8 cellular contexts compared by ENCODE assay signal in genomic region chr1:77888071-77888428, GRCh38. TPM values are rescaled to one million over a fixed set of nuclear protein-coding genes. Genes with fewer than 3 reads are reported as not detected.
DNase-seq lines count a peak whose midpoint lies in the region; ATAC-seq and TF ChIP-seq lines count a peak whose summit lies in the region.

No MANE protein-coding gene starts in this region.

- no peak for ATAC-seq in activated naive CD8-positive, alpha-beta T cell treated with anti-CD3 and anti-CD28 coated beads, Interleukin-2, amount 50 U/mL, for 24 hours
- ATAC-seq in sciatic nerve (peak; percentile 83), HG03571 (IDR thresholded peaks at IDR 0.05; ENCODE audit: unreplicated experiment) (no peak)

- no peaks in the 10 kb centered on the region for H3K36me3 ChIP-seq in H7 (replicated peaks; ENCODE audit: control insufficient read depth, insufficient read depth, low read length)

- H3K36me3 Mint-ChIP-seq in activated naive CD8-positive, alpha-beta T cell treated with anti-CD3 and anti-CD28 coated beads, Interleukin-2, amount 50 U/mL, for 24 hours (ENCODE audit: low read depth), result peaks cover 4% of the 10 kb centered on the region

- H3K27me3 ChIP-seq in H7 (ENCODE audit: control insufficient read depth, insufficient read depth, low read length), result no peaks in the 10 kb centered on the region

- POLR2A ChIA-PET in AG04449 (lab: Yijun Ruan, JAX), result interaction anchor here (0.5 to 1.7 kb wide), 4 partner anchors 11 to 161 kb away, joined by 3 to 7 read pairs (median 5); partner anchors contain the start of gene DNAJB4

- CTCF ChIA-PET in AG04449 (lab: Yijun Ruan, JAX), result interaction anchor here (0.9 to 1.0 kb wide), 2 partner anchors 14 to 16 kb away, joined by 3 read pairs; no protein-coding TSS in a partner anchor

- peak overlapping the region; percentile 91 for H3K4me3 ChIP-seq in AG04449 (ENCODE audit: low read depth, low read length)
- peak overlapping the region; percentile 84 for H3K4me3 ChIP-seq in H7 (ENCODE audit: insufficient read depth, low read depth, low read length)

- no peak for DNase-seq in AG04449 (ENCODE audit: low read depth, low spot score)
- DNase-seq in H7, result no peak
- no peak for DNase-seq in activated naive CD8-positive, alpha-beta T cell treated with anti-CD3 and anti-CD28 coated beads, Interleukin-2, amount 50 U/mL, for 24 hours
- DNase-seq in hepatic stellate cell (ENCODE audit: low spot score), result peak; percentile 70
- no peak for DNase-seq in sciatic nerve (ENCODE audit: low spot score)
- DNase-seq in COLO829 (ENCODE audit: low spot score), result no peak
- no peak for DNase-seq in GM19240 (ENCODE audit: insufficient read length, low spot score)

- intact Hi-C loops in sciatic nerve (cut with DNase I), result no loop called here

- H3K4me1 Mint-ChIP-seq in activated naive CD8-positive, alpha-beta T cell treated with anti-CD3 and anti-CD28 coated beads, Interleukin-2, amount 50 U/mL, for 24 hours, result peaks cover 11% of the 10 kb centered on the region

- H3K27ac Mint-ChIP-seq in activated naive CD8-positive, alpha-beta T cell treated with anti-CD3 and anti-CD28 coated beads, Interleukin-2, amount 50 U/mL, for 24 hours, result no peak overlapping the region

- peak overlapping the region; percentile 67 for H3K4me3 Mint-ChIP-seq in activated naive CD8-positive, alpha-beta T cell treated with anti-CD3 and anti-CD28 coated beads, Interleukin-2, amount 50 U/mL, for 24 hours

- TF ChIP-seq CTCF in AG04449 (IDR thresholded peaks at IDR 0.05; ENCODE audit: insufficient read depth, low read length, missing control alignments), result peak; percentile 17

- no peaks in the 10 kb centered on the region for H3K9me3 Mint-ChIP-seq in activated naive CD8-positive, alpha-beta T cell treated with anti-CD3 and anti-CD28 coated beads, Interleukin-2, amount 50 U/mL, for 24 hours

- peaks cover 27% of the 10 kb centered on the region for H3K27me3 Mint-ChIP-seq in activated naive CD8-positive, alpha-beta T cell treated with anti-CD3 and anti-CD28 coated beads, Interleukin-2, amount 50 U/mL, for 24 hours

RNA-seq across cellular contexts. Expression of gene NEXN, which starts 0.4 kb away (rescaled TPM):
- total RNA-seq in H7 (2014; rRNA removed; shearing (Covaris generic)), result 0.90 and 1.3 TPM in 2 replicates
- 10.6 TPM for total RNA-seq in sciatic nerve
